In genomic region chr7:154132617-154133016, GRCh38 we compare ENCODE assay signal across 6 cellular contexts.
A peak's percentile ranks its signal among the peaks of the same experiment; 100 is the strongest.
DNase-seq lines count a peak whose midpoint lies in the region; ATAC-seq, FAIRE-seq and TF ChIP-seq lines count a peak whose summit lies in the region.
"Not testable (repeated sequence)": the region's sequence is repeated elsewhere in the genome, so short reads cannot be mapped to it uniquely, and the experiment has no call there.

No MANE protein-coding gene starts in this region.

- POLR2A ChIA-PET in A549 (lab: Yijun Ruan, JAX); PC-3 (lab: Charles Lee; ENCODE audit: unreplicated experiment); K562 (lab: Yijun Ruan, JAX): not testable (repeated sequence)

- ATAC-seq in A549 (peak; percentile 80 to 92; a peak in 5 of 6 replicates), PC-3 (0 out of 2 replicates have a peak, but pooled peaks have one; percentile 40), K562 (peak; percentile 80), left lobe of liver (peak; percentile 59)

- H3K4me3 Mint-ChIP-seq in H9, endodermal cell: not testable (repeated sequence)

- H4K20me1 ChIP-seq in H9 (ENCODE audit: control insufficient read depth, insufficient read depth, insufficient read length); PC-3 (ENCODE audit: low read length); K562 (replicated peaks; ENCODE audit: control insufficient read depth, insufficient read depth, low read length): not testable (repeated sequence)

- H3K4me2 ChIP-seq in A549; H9 (ENCODE audit: insufficient read depth, insufficient read length, low read length); PC-3 (ENCODE audit: low read length); K562 (ENCODE audit: insufficient read depth, low read length): not testable (repeated sequence)

- not testable (repeated sequence) for TF ChIP-seq RAD21 in A549 (conservative IDR thresholded peaks at IDR 0.05 in 1 of 2, IDR thresholded peaks at IDR 0.05 in 1 of 2); K562 (CRISPR knock-in tag; conservative IDR thresholded peaks at IDR 0.05 in 1 of 2, IDR thresholded peaks at IDR 0.05 in 1 of 2)

- H2AK5ac ChIP-seq in H9 (ENCODE audit: insufficient read length, low read length) = not testable (repeated sequence)

- not testable (repeated sequence) for TF ChIP-seq EP300 in A549 (IDR thresholded peaks at IDR 0.05); K562 (IDR thresholded peaks at IDR 0.05; ENCODE audit: low read length)

- H2BK5ac ChIP-seq in H9 (ENCODE audit: insufficient read length, low read length) = not testable (repeated sequence)

- not testable (repeated sequence) for H3T11ph ChIP-seq in H9 (ENCODE audit: low read length)

- H2AFZ ChIP-seq in H9 (ENCODE audit: low read length); PC-3 (ENCODE audit: low read length); K562 (ENCODE audit: low read depth, low read length): not testable (repeated sequence)

- not testable (repeated sequence) for H3F3A ChIP-seq in PC-3 (ENCODE audit: low read length, unreplicated experiment)

- intact Hi-C loops in PC-3 (cut with micrococcal nuclease); K562 (cut with micrococcal nuclease): not testable (repeated sequence)

- FAIRE-seq in A549 (lab: Jason Lieb, UNC); K562 (lab: Jason Lieb, UNC): not testable (repeated sequence)

- H3K9ac ChIP-seq in H9 (ENCODE audit: extremely low read depth, insufficient read length, low read length); PC-3 (ENCODE audit: low read length); K562 (ENCODE audit: insufficient read depth in 1 of 2, low read depth in 2 of 2, low read length in 2 of 2); endodermal cell (ENCODE audit: extremely low read depth, low read length, poor library complexity, severe bottlenecking): not testable (repeated sequence)

- H3K36me3 Mint-ChIP-seq in H9 (ENCODE audit: insufficient read depth in 1 of 3, low read depth in 3 of 3); endodermal cell (ENCODE audit: low read depth): not testable (repeated sequence)

- H3K4me1 Mint-ChIP-seq in H9, endodermal cell: not testable (repeated sequence)

- in situ Hi-C loops in K562 (cut with MboI) = not testable (repeated sequence)

- not testable (repeated sequence) for BruUV-seq in PC-3 (replicated peaks; lab: Mats Ljungman, UMichigan); K562 (replicated peaks; lab: Mats Ljungman, UMichigan)

- not testable (repeated sequence) for H4K91ac ChIP-seq in H9 (ENCODE audit: insufficient read length, low read depth, low read length)

- TF ChIP-seq CTCF in A549 (IDR thresholded peaks at IDR 0.05); PC-3 (conservative IDR thresholded peaks at IDR 0.05; ENCODE audit: low read depth, low read length); K562 (IDR thresholded peaks at IDR 0.05 in 2 of 3, conservative IDR thresholded peaks at IDR 0.05 in 1 of 3; ENCODE audit: insufficient read depth in 2 of 3, low read depth in 1 of 3, low read length in 3 of 3): not testable (repeated sequence)
- peak; percentile 32; the same call in 2 of the 3 replicates for TF ChIP-seq CTCF in H9 (conservative IDR thresholded peaks at IDR 0.05)
- peak; percentile 35 for TF ChIP-seq CTCF in endodermal cell (conservative IDR thresholded peaks at IDR 0.05)

- not testable (repeated sequence) for H3K9me3 Mint-ChIP-seq in H9, endodermal cell

- H3K4me1 ChIP-seq in A549; H9 (ENCODE audit: insufficient read depth, low read length); PC-3 (ENCODE audit: insufficient read depth, low read length); K562 (replicated peaks in 1 of 2; ENCODE audit: control insufficient read depth in 2 of 2, insufficient read depth in 2 of 2, low read length in 2 of 2); endodermal cell (ENCODE audit: control insufficient read depth, insufficient read depth, low read length): not testable (repeated sequence)

- not testable (repeated sequence) for H4K5ac ChIP-seq in H9 (ENCODE audit: insufficient read length, low read depth, low read length)

- DNase-seq in A549 (ENCODE audit: low read depth in 1 of 2, low spot score in 1 of 2); H9; PC-3; K562 (ENCODE audit: extremely low read depth in 1 of 4, low spot score in 3 of 4); endodermal cell; left lobe of liver (ENCODE audit: low spot score): not testable (repeated sequence)

- not testable (repeated sequence) for H3K36me3 ChIP-seq in PC-3 (ENCODE audit: low read depth, low read length); K562 (ENCODE audit: control insufficient read depth, insufficient read depth, low read length); endodermal cell (ENCODE audit: control insufficient read depth, insufficient read depth, low read length)

- not testable (repeated sequence) for H2BK15ac ChIP-seq in H9 (ENCODE audit: low read depth, low read length)

- H2BK12ac ChIP-seq in H9 (ENCODE audit: insufficient read length, low read depth, low read length) = not testable (repeated sequence)

- not testable (repeated sequence) for H2BK120ac ChIP-seq in H9 (ENCODE audit: low read depth, low read length, poor library complexity, severe bottlenecking)

- not testable (repeated sequence) for H3K23me2 ChIP-seq in H9 (ENCODE audit: insufficient read length, low read depth, low read length, poor library complexity, severe bottlenecking)

- not testable (repeated sequence) for H3K9me1 ChIP-seq in K562 (ENCODE audit: control insufficient read depth, insufficient read depth, low read length)

- not testable (repeated sequence) for H4K8ac ChIP-seq in H9 (replicated peaks; ENCODE audit: insufficient read length, low read depth, low read length)

- not testable (repeated sequence) for H3K18ac ChIP-seq in H9 (ENCODE audit: insufficient read length, low read depth, low read length)

- H3K79me2 ChIP-seq in H9 (ENCODE audit: insufficient read depth, low read length); PC-3 (ENCODE audit: low read length); K562 (ENCODE audit: control insufficient read depth, insufficient read depth, low read length): not testable (repeated sequence)

- H3K79me1 ChIP-seq in H9 (ENCODE audit: insufficient read depth, low read depth, low read length, poor library complexity, severe bottlenecking) = not testable (repeated sequence)

- not testable (repeated sequence) for H3K27me3 Mint-ChIP-seq in H9 (ENCODE audit: low read depth); endodermal cell (ENCODE audit: insufficient read depth)

- H3K14ac ChIP-seq in H9 (ENCODE audit: insufficient read depth, low read length) = not testable (repeated sequence)

- not testable (repeated sequence) for H3K4ac ChIP-seq in H9 (ENCODE audit: low read depth, low read length)

- not testable (repeated sequence) for H2BK20ac ChIP-seq in H9 (ENCODE audit: low read depth, low read length, poor library complexity, severe bottlenecking)

- not testable (repeated sequence) for H3K27me3 ChIP-seq in H9 (ENCODE audit: insufficient read depth, low read length); PC-3 (ENCODE audit: low read length); K562 (ENCODE audit: control insufficient read depth in 2 of 2, insufficient read depth in 2 of 2, low read length in 2 of 2); endodermal cell (ENCODE audit: control insufficient read depth, insufficient read depth, low read length, poor library complexity, severe bottlenecking)

- H3K56ac ChIP-seq in H9 (ENCODE audit: insufficient read length, low read depth, low read length) = not testable (repeated sequence)

- CTCF ChIA-PET in A549 (lab: Yijun Ruan, JAX); PC-3 (lab: Charles Lee); K562 (lab: Yijun Ruan, JAX; ENCODE audit: low intra/inter-chr PET ratio): not testable (repeated sequence)

- H3K27ac Mint-ChIP-seq in H9, endodermal cell: not testable (repeated sequence)

- H3K23ac ChIP-seq in H9 (ENCODE audit: insufficient read length, low read depth, low read length) = not testable (repeated sequence)

- not testable (repeated sequence) for H3K4me3 ChIP-seq in A549; PC-3 (ENCODE audit: low read length); K562; endodermal cell (ENCODE audit: low read length)

- 2% methylated on average over 4 of the region's 4 CpGs for WGBS in A549 (ENCODE audit: missing lambda C conversion rate)
- WGBS in H9 (ENCODE audit: extremely low coverage, insufficient read length, low lambda C conversion rate) = no CpG with 5 or more reads among the region's 4 CpGs
- 0% methylated on average over 1 of the region's 4 CpGs for WGBS in K562 (ENCODE audit: insufficient coverage, low coverage, missing lambda C conversion rate)
- WGBS in endodermal cell (ENCODE audit: insufficient coverage in 1 of 2, insufficient read length in 1 of 2), 2 experiments = 90 to 100% methylated on average over 1 of the region's 4 CpGs

- H3K27ac ChIP-seq in A549; H9 (ENCODE audit: insufficient read length, low read depth, low read length); PC-3 (ENCODE audit: low read length); K562 (ENCODE audit: extremely low read depth, low read depth, low read length); endodermal cell (ENCODE audit: low read depth, low read length): not testable (repeated sequence)

- TF ChIP-seq POLR2A in A549 (IDR thresholded peaks at IDR 0.05; ENCODE audit: low read length); K562 (conservative IDR thresholded peaks at IDR 0.05): not testable (repeated sequence)

- H3K9me2 ChIP-seq in PC-3 (replicated peaks; ENCODE audit: low read length) = not testable (repeated sequence)

- not testable (repeated sequence) for H3K9me3 ChIP-seq in A549; H9 (ENCODE audit: control insufficient read depth, low read depth, low read length); PC-3 (ENCODE audit: low read length); K562 (replicated peaks; ENCODE audit: control insufficient read depth, insufficient read depth, low read depth, low read length); endodermal cell (ENCODE audit: control insufficient read depth, low read length)
